ENCODE assay signal across 2 cellular contexts in the genomic region with DNA sequence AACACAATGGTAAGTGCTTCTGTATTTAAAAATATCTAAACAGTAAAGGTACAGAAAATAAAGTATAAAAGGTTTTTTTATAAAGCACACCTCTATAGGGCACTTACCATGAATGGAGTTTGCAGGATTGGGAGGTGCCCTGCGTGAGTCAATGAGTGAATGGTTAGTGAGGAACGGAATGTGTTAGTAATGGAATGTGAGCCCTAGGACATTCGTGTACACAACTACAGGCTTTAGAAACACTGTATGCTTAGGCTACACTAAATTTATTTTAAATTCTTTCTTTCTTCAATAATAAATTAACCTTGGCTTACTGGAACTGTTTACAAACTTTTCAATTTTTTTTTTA.
TF ChIP-seq lines count a peak whose summit lies in the region.

No MANE protein-coding gene starts in this region.

TF ChIP-seq in SK-N-SH treated with all-trans-retinoic acid at 6 μM for 48 hours, 23 proteins besides CTCF, POLR2A, EP300 and RAD21 (continued from another document):
- TF ChIP-seq RARB (CRISPR knock-in tag; IDR thresholded peaks at IDR 0.05): no peak
- no peak for TF ChIP-seq CREB5 (CRISPR knock-in tag; IDR thresholded peaks at IDR 0.05; ENCODE audit: low read depth)
- no peak for TF ChIP-seq CSDC2 (CRISPR knock-in tag; IDR thresholded peaks at IDR 0.05)
- no peak for TF ChIP-seq TCF4 (CRISPR knock-in tag; IDR thresholded peaks at IDR 0.05; ENCODE audit: borderline replicate concordance)
- no peak for TF ChIP-seq ESRRG (CRISPR knock-in tag; IDR thresholded peaks at IDR 0.05)
- TF ChIP-seq BACH2 (CRISPR knock-in tag; IDR thresholded peaks at IDR 0.05; ENCODE audit: borderline replicate concordance): no peak
- TF ChIP-seq ISL1 (CRISPR knock-in tag; IDR thresholded peaks at IDR 0.05): no peak
- no peak for TF ChIP-seq PPARA (CRISPR knock-in tag; IDR thresholded peaks at IDR 0.05; ENCODE audit: borderline replicate concordance)
- no peak for TF ChIP-seq SNAI2 (CRISPR knock-in tag; IDR thresholded peaks at IDR 0.05)
- no peak for TF ChIP-seq ZC3H10 (CRISPR knock-in tag; IDR thresholded peaks at IDR 0.05)
- no peak for TF ChIP-seq TOX (CRISPR knock-in tag; IDR thresholded peaks at IDR 0.05; ENCODE audit: borderline replicate concordance)
- TF ChIP-seq, protein P1, sequence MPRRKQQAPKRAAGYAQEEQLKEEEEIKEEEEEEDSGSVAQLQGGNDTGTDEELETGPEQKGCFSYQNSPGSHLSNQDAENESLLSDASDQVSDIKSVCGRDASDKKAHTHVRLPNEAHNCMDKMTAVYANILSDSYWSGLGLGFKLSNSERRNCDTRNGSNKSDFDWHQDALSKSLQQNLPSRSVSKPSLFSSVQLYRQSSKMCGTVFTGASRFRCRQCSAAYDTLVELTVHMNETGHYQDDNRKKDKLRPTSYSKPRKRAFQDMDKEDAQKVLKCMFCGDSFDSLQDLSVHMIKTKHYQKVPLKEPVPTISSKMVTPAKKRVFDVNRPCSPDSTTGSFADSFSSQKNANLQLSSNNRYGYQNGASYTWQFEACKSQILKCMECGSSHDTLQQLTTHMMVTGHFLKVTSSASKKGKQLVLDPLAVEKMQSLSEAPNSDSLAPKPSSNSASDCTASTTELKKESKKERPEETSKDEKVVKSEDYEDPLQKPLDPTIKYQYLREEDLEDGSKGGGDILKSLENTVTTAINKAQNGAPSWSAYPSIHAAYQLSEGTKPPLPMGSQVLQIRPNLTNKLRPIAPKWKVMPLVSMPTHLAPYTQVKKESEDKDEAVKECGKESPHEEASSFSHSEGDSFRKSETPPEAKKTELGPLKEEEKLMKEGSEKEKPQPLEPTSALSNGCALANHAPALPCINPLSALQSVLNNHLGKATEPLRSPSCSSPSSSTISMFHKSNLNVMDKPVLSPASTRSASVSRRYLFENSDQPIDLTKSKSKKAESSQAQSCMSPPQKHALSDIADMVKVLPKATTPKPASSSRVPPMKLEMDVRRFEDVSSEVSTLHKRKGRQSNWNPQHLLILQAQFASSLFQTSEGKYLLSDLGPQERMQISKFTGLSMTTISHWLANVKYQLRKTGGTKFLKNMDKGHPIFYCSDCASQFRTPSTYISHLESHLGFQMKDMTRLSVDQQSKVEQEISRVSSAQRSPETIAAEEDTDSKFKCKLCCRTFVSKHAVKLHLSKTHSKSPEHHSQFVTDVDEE (CRISPR knock-in tag; IDR thresholded peaks at IDR 0.05): no peak
TF ChIP-seq in SK-N-SH treated with all-trans-retinoic acid at 6 μM for 48 hours: peak in this region for 0.

TF ChIP-seq in SK-N-SH, 30 proteins besides CTCF, POLR2A, EP300 and RAD21 (continued from another document):
- TF ChIP-seq, protein P2, sequence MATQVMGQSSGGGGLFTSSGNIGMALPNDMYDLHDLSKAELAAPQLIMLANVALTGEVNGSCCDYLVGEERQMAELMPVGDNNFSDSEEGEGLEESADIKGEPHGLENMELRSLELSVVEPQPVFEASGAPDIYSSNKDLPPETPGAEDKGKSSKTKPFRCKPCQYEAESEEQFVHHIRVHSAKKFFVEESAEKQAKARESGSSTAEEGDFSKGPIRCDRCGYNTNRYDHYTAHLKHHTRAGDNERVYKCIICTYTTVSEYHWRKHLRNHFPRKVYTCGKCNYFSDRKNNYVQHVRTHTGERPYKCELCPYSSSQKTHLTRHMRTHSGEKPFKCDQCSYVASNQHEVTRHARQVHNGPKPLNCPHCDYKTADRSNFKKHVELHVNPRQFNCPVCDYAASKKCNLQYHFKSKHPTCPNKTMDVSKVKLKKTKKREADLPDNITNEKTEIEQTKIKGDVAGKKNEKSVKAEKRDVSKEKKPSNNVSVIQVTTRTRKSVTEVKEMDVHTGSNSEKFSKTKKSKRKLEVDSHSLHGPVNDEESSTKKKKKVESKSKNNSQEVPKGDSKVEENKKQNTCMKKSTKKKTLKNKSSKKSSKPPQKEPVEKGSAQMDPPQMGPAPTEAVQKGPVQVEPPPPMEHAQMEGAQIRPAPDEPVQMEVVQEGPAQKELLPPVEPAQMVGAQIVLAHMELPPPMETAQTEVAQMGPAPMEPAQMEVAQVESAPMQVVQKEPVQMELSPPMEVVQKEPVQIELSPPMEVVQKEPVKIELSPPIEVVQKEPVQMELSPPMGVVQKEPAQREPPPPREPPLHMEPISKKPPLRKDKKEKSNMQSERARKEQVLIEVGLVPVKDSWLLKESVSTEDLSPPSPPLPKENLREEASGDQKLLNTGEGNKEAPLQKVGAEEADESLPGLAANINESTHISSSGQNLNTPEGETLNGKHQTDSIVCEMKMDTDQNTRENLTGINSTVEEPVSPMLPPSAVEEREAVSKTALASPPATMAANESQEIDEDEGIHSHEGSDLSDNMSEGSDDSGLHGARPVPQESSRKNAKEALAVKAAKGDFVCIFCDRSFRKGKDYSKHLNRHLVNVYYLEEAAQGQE (IDR thresholded peaks at IDR 0.05; ENCODE audit: low read depth, low read length): no peak
- no peak for TF ChIP-seq FOXJ3 (CRISPR knock-in tag; IDR thresholded peaks at IDR 0.05)
- TF ChIP-seq CHD2 (IDR thresholded peaks at IDR 0.05; ENCODE audit: low read length, partially characterized antibody): no peak
- TF ChIP-seq, protein P3, sequence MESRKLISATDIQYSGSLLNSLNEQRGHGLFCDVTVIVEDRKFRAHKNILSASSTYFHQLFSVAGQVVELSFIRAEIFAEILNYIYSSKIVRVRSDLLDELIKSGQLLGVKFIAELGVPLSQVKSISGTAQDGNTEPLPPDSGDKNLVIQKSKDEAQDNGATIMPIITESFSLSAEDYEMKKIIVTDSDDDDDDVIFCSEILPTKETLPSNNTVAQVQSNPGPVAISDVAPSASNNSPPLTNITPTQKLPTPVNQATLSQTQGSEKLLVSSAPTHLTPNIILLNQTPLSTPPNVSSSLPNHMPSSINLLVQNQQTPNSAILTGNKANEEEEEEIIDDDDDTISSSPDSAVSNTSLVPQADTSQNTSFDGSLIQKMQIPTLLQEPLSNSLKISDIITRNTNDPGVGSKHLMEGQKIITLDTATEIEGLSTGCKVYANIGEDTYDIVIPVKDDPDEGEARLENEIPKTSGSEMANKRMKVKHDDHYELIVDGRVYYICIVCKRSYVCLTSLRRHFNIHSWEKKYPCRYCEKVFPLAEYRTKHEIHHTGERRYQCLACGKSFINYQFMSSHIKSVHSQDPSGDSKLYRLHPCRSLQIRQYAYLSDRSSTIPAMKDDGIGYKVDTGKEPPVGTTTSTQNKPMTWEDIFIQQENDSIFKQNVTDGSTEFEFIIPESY (IDR thresholded peaks at IDR 0.05; ENCODE audit: borderline replicate concordance, low read depth): no peak
- no peak for TF ChIP-seq JUND (IDR thresholded peaks at IDR 0.05)
